In the genomic region with DNA sequence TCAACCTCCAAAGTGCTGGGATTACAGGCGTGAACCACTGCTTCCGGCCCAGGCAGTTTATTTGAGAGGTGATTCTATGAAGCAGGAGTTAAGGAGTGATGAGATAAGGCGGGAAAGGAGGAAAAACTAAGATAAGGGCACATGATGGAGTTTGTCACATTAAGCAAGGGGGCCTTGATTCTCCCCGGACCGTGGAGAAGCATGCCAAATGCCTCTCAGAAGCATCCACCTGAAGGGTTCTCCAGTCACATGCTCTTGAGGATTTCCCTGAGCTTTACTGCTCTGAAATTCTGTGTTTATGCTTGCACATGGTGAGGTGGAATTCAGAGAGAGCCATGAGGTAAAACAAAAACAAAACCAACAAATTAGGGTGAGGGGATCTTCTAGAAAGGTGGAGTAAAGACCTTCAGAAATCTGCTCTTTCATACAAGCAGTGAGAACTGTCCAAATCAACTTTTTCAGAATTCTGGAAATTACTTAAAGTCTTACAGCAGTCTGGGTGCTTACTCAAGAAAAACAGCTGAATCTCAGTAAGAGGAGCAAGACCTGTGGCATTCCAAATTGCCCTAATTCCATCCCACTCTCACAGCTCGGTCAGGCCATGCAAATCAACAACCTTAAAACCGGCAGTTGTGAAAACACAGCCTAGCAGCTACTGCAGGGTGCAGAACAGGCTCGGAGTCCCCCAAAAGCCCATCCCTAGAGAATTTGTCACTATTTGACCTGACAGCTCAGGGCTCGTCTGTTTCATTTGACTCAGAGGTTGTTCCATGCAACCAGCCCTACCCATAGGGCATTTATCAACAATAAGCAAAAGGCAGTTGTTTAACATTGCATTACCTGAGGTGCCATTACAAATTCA, we compare ENCODE assay signal across 25 cellular contexts.
A peak's percentile ranks its signal among the peaks of the same experiment; 100 is the strongest.
DNase-seq lines count a peak whose midpoint lies in the region; ATAC-seq and TF ChIP-seq lines count a peak whose summit lies in the region.
"Had no signal": no experiment of that assay in that cellular context is flagged by ENCODE, and none has a peak within 500 bp of the region (broad histone marks: within the 10 kb centered on the region; RNA-seq: fewer than 3 reads in every experiment).

No MANE protein-coding gene starts in this region.

- H3K27ac ChIP-seq in OCI-LY7 (ENCODE audit: low read depth, low read length, poor library complexity, severe bottlenecking) (no peak overlapping the region), transverse colon (no peak overlapping the region)
- H3K27ac ChIP-seq: body of pancreas, parathyroid adenoma, SK-N-MC, tibial artery had no signal

- peaks cover 39% of the 10 kb centered on the region for H3K4me1 Mint-ChIP-seq in HFFc6 (ENCODE audit: low read depth)
- H3K4me1 Mint-ChIP-seq in nephron progenitor cell: peaks cover 16% of the 10 kb centered on the region

- intact Hi-C loops in OCI-LY7 (cut with micrococcal nuclease; ENCODE audit: unreplicated experiment) (loop anchor here (5.0 kb wide), 1 partner anchor 561 kb away; a partner anchor contains a TSS), transverse colon (cut with DNase I; ENCODE audit: low total_unique reads) (no loop called here)

- no peaks in the 10 kb centered on the region for H3K27me3 ChIP-seq in transverse colon
- H3K27me3 ChIP-seq: body of pancreas, tibial artery had no signal

- CTCF ChIA-PET in OCI-LY7 (lab: Charles Lee; ENCODE audit: unreplicated experiment): no interaction called here

- in situ Hi-C loops in transverse colon (cut with MboI; ENCODE audit: low pct_ligation_motif_present in 1 of 4, low pct_unique_long_range_greater_than_20kb in 1 of 4, low sequenced_read_pairs in 3 of 4): no loop called here

- H3K36me3 Mint-ChIP-seq in HFFc6 (ENCODE audit: low read depth) (no peaks in the 10 kb centered on the region), nephron progenitor cell (ENCODE audit: low read depth) (peaks cover 15% of the 10 kb centered on the region)
- H3K36me3 Mint-ChIP-seq: stimulated activated naive B cell treated with anti-CD40 and anti-IgM and Interleukin-4, amounts not matched to agents 10 μg/mL and 1 μg/mL and 100 μg/mL, for 72 hours had no signal

- DNase-seq in HFFc6 (no peak), OCI-LY7 (ENCODE audit: low spot score) (no peak), nephron progenitor cell (no peak), transverse colon (no peak), NCI-H1092 (lab: John Stamatoyannopoulos, UW) (no peak), cerebellar nuclear complex (lab: John Stamatoyannopoulos, UW) (no peak)
- DNase-seq: activated CD4-positive, CD25-positive, alpha-beta regulatory T cell; activated CD8-positive, alpha-beta memory T cell treated with anti-CD3 and anti-CD28 coated beads for 24 hours; activated naive CD8-positive, alpha-beta T cell treated with anti-CD3 and anti-CD28 coated beads, Interleukin-2, amount 10 ng/mL, durations not matched to agents 7 days and 5 days; activated T-cell treated with anti-CD3 and anti-CD28 coated beads, Interleukin-2, amount 50 U/mL, for 72 hours; body of pancreas; CD4-positive, alpha-beta memory T cell; left cardiac atrium; mesenchymal stem cell; naive thymus-derived CD8-positive, alpha-beta T cell; NCI-H1417; NCI-H510A treated with DMSO at 0.1 percent for 48 hours; stimulated activated naive B cell treated with anti-CD40 and anti-IgM and Interleukin-4, amounts not matched to agents 10 μg/mL and 1 μg/mL and 100 μg/mL, for 72 hours; T-helper 9 cell; tibial artery had no signal

- no peak for TF ChIP-seq CTCF in HFFc6 (IDR thresholded peaks at IDR 0.05)
- no peak for TF ChIP-seq CTCF in OCI-LY7 (conservative IDR thresholded peaks at IDR 0.05; ENCODE audit: low read length)
- TF ChIP-seq CTCF in nephron progenitor cell (IDR thresholded peaks at IDR 0.05): no peak
- no peak for TF ChIP-seq CTCF in transverse colon (IDR thresholded peaks at IDR 0.05)

- H3K4me2 ChIP-seq in OCI-LY7 (ENCODE audit: low read length): peak overlapping the region; percentile 38

- H3K9me2 ChIP-seq in OCI-LY7 (ENCODE audit: insufficient read depth, low read length): no peaks in the 10 kb centered on the region

- H3K9me3 ChIP-seq in OCI-LY7 (ENCODE audit: low read length): peaks cover 8% of the 10 kb centered on the region; the same call in 1 of the 2 replicates
- H3K9me3 ChIP-seq in transverse colon: no peaks in the 10 kb centered on the region
- H3K9me3 ChIP-seq: body of pancreas, tibial artery had no signal

- H3K36me3 ChIP-seq in OCI-LY7 (ENCODE audit: insufficient read depth, low read length): no peaks in the 10 kb centered on the region
- no peaks in the 10 kb centered on the region for H3K36me3 ChIP-seq in transverse colon
- H3K36me3 ChIP-seq: tibial artery had no signal

- whole genome bisulfite sequencing in transverse colon (ENCODE audit: low coverage in 1 of 2), 2 donors: 86 to 100% methylated on average over 3 to 9 of the region's 9 CpGs

- H3K9me3 Mint-ChIP-seq in HFFc6: no peaks in the 10 kb centered on the region
- peaks cover 31% of the 10 kb centered on the region for H3K9me3 Mint-ChIP-seq in nephron progenitor cell

- H4K20me1 ChIP-seq in OCI-LY7 (ENCODE audit: insufficient read depth, low read length): no peaks in the 10 kb centered on the region

- ATAC-seq in GM18502 (IDR thresholded peaks at IDR 0.05; ENCODE audit: poor library complexity, unreplicated experiment): peak; percentile 40
- ATAC-seq in HG03432 (IDR thresholded peaks at IDR 0.05; ENCODE audit: unreplicated experiment): no peak
- ATAC-seq: activated T-cell treated with anti-CD3 and anti-CD28 coated beads, Interleukin-2, amount 50 U/mL, for 72 hours; body of pancreas; left cardiac atrium; naive thymus-derived CD8-positive, alpha-beta T cell had no signal

- no peaks in the 10 kb centered on the region for H3K79me2 ChIP-seq in OCI-LY7 (ENCODE audit: insufficient read depth, low read depth, low read length)
- H3K79me2 ChIP-seq: parathyroid adenoma had no signal

- POLR2A ChIA-PET in OCI-LY7 (lab: Charles Lee): interaction anchor here (0.5 to 2.6 kb wide), 5 partner anchors 10 to 289 kb away, joined by 3 to 7 read pairs (median 6); a partner anchor contains a TSS

- no peak overlapping the region for H3K4me3 ChIP-seq in OCI-LY7 (ENCODE audit: low read depth, low read length, poor library complexity, severe bottlenecking)
- H3K4me3 ChIP-seq in transverse colon: no peak overlapping the region
- H3K4me3 ChIP-seq: body of pancreas, GM23248, SK-N-MC, tibial artery had no signal

- no peak for TF ChIP-seq EP300 in transverse colon (IDR thresholded peaks at IDR 0.05; ENCODE audit: low read depth)

- H3K4me1 ChIP-seq in OCI-LY7 (ENCODE audit: insufficient read depth, low read length, poor library complexity, severe bottlenecking) (peaks cover 48% of the 10 kb centered on the region), transverse colon (no peaks in the 10 kb centered on the region)
- H3K4me1 ChIP-seq: body of pancreas, parathyroid adenoma had no signal

- no peak for TF ChIP-seq POLR2A in transverse colon (IDR thresholded peaks at IDR 0.05)

- H3K27me3 Mint-ChIP-seq in HFFc6 (ENCODE audit: insufficient read depth) (no peaks in the 10 kb centered on the region; the same call in 1 of the 2 replicates), nephron progenitor cell (ENCODE audit: low read depth, poor library complexity) (peaks cover under 1% of the 10 kb centered on the region)
- H3K27me3 Mint-ChIP-seq: activated naive CD8-positive, alpha-beta T cell treated with anti-CD3 and anti-CD28 coated beads, Interleukin-2, amount 10 ng/mL, durations not matched to agents 7 days and 5 days; CD4-positive, alpha-beta memory T cell; naive thymus-derived CD8-positive, alpha-beta T cell had no signal

- BruUV-seq in OCI-LY7 (replicated peaks; lab: Mats Ljungman, UMichigan): no TSS peak

- H3K27ac Mint-ChIP-seq in HFFc6: 0 out of 2 replicates have a peak overlapping the region, but pooled peaks have one; percentile 1
- peak overlapping the region; percentile 48 for H3K27ac Mint-ChIP-seq in nephron progenitor cell
- H3K27ac Mint-ChIP-seq: activated naive CD8-positive, alpha-beta T cell treated with anti-CD3 and anti-CD28 coated beads, Interleukin-2, amount 10 ng/mL, durations not matched to agents 7 days and 5 days; activated T-cell treated with anti-CD3 and anti-CD28 coated beads, Interleukin-2, amount 50 U/mL, for 72 hours; stimulated activated naive B cell treated with anti-CD40 and anti-IgM and Interleukin-4, amounts not matched to agents 10 μg/mL and 1 μg/mL and 100 μg/mL, for 72 hours had no signal

- H2AFZ ChIP-seq in OCI-LY7 (ENCODE audit: low read length): peak overlapping the region; percentile 68; the same call in 1 of the 2 replicates
- H2AFZ ChIP-seq: parathyroid adenoma had no signal

- H3K4me3 Mint-ChIP-seq in HFFc6: no peak overlapping the region
- no peak overlapping the region for H3K4me3 Mint-ChIP-seq in nephron progenitor cell
- H3K4me3 Mint-ChIP-seq: activated naive CD8-positive, alpha-beta T cell treated with anti-CD3 and anti-CD28 coated beads, Interleukin-2, amount 10 ng/mL, durations not matched to agents 7 days and 5 days; naive thymus-derived CD8-positive, alpha-beta T cell; stimulated activated naive B cell treated with anti-CD40 and anti-IgM and Interleukin-4, amounts not matched to agents 10 μg/mL and 1 μg/mL and 100 μg/mL, for 72 hours had no signal
